In the genomic region with DNA sequence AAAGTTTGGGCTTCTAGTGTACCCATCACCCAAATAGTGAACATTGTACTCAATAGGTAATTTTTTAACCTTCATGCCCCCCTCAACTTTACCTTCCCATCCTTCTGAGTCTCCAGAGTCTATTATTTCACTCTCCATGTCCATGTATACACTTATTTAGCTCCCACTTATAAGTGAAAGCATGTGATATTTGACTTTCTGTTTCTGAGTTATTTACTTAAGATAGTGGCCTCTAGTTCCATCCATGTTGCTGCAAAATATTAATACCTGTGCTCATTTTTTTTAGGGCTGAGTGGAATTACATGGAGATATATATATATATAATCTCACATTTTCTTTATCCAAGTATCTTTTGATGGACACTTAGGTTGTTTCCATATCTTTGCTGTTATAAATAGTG, we compare ENCODE assay signal across 25 cellular contexts.
"Had no signal": no experiment of that assay in that cellular context is flagged by ENCODE, and none has a peak within 500 bp of the region (broad histone marks: within the 10 kb centered on the region; RNA-seq: fewer than 3 reads in every experiment).

No MANE protein-coding gene starts in this region.

- H3K4me2 ChIP-seq: hepatocyte had no signal

- H3K4me1 Mint-ChIP-seq: immature natural killer cell, mesothelial cell of epicardium had no signal

- H3K27me3 ChIP-seq: dorsolateral prefrontal cortex, esophagus muscularis mucosa, hepatocyte had no signal

- H3K79me2 ChIP-seq: hepatocyte had no signal

- H3K36me3 Mint-ChIP-seq: immature natural killer cell had no signal

- DNase-seq: dermis blood vessel endothelial cell; dorsolateral prefrontal cortex; effector CD4-positive, alpha-beta T cell; effector memory CD4-positive, alpha-beta T cell; foreskin keratinocyte; heart left ventricle; hypothalamus; immature natural killer cell; islet precursor cell; kidney; kidney glomerular epithelial cell; left colon; left ventricle myocardium superior; lower lobe of right lung; mesenchymal stem cell; mucosa of descending colon; naive B cell had no signal

- H3K9me3 ChIP-seq: esophagus muscularis mucosa, gastroesophageal sphincter, heart left ventricle, lower lobe of right lung, mucosa of descending colon had no signal

- H3K36me3 ChIP-seq: esophagus muscularis mucosa, gastroesophageal sphincter, heart left ventricle, lower lobe of right lung had no signal

- ATAC-seq: foreskin keratinocyte, gastroesophageal sphincter, heart left ventricle, left colon, left lobe of liver, left ventricle myocardium superior, mucosa of descending colon had no signal

- H3K27ac Mint-ChIP-seq: immature natural killer cell, mesothelial cell of epicardium had no signal

- H3K4me3 Mint-ChIP-seq: immature natural killer cell, mesothelial cell of epicardium, naive B cell had no signal

- FAIRE-seq: endothelial cell of umbilical vein, frontal cortex, kidney had no signal

- H3K27ac ChIP-seq: coronary artery, dorsolateral prefrontal cortex, esophagus muscularis mucosa, foreskin keratinocyte, gastroesophageal sphincter, heart left ventricle, hepatocyte, lower lobe of right lung had no signal

- H3K4me1 ChIP-seq: esophagus muscularis mucosa, foreskin keratinocyte, gastroesophageal sphincter, heart left ventricle, lower lobe of right lung had no signal

- H2AFZ ChIP-seq: hepatocyte had no signal

- H3K4me3 ChIP-seq: coronary artery, dorsolateral prefrontal cortex, esophagus muscularis mucosa, gastroesophageal sphincter, heart left ventricle, hepatocyte, lower lobe of right lung, mucosa of descending colon had no signal

- H3K27me3 Mint-ChIP-seq: naive B cell had no signal
